ENCODE assay signal across 9 cellular contexts in the genomic region with DNA sequence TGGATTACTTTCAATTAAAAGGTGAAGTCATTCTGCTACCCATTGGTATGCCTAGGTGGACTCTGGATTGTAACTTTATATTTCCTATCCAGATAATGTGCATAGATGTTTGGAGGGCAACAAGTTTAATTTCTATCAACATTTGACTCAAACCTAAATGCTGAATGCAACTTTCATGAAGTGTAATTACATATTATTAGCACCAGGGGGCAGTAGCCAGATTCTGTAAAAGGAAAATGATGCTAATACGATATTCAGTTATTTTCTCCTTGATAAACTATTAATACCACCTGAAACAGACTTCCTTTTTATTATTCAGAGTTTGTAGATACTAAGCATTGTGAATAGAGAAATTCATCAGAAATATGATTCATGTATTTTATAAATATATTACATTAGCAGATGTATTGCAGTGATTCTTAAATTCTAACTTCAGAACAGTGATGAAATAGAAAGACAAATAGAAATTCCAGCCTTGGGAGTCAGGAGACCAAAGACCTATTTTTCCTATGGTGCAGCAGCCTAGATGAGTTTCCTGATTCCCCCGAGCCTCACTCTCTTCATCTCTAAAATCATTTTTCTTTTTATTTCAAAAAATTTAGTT.
A peak's percentile ranks its signal among the peaks of the same experiment; 100 is the strongest.
DNase-seq lines count a peak whose midpoint lies in the region; ATAC-seq and TF ChIP-seq lines count a peak whose summit lies in the region.
"Had no signal": no experiment of that assay in that cellular context is flagged by ENCODE, and none has a peak within 500 bp of the region (broad histone marks: within the 10 kb centered on the region; RNA-seq: fewer than 3 reads in every experiment).

No MANE protein-coding gene starts in this region.

- peak; percentile 35 for ATAC-seq in left lung
- no peak for ATAC-seq in HG02798 (IDR thresholded peaks at IDR 0.05; ENCODE audit: poor library complexity, unreplicated experiment)
- no peak for ATAC-seq in GM21723 (IDR thresholded peaks at IDR 0.05; ENCODE audit: unreplicated experiment)

- no peaks in the 10 kb centered on the region for H3K36me3 ChIP-seq in left lung
- H3K36me3 ChIP-seq: SJSA1 had no signal

- H3K4me3 ChIP-seq in LNCaP clone FGC (ENCODE audit: low read depth, low read length) = no peak overlapping the region
- no peak overlapping the region for H3K4me3 ChIP-seq in left lung
- H3K4me3 ChIP-seq: SJSA1 had no signal

- H3K27me3 ChIP-seq in left lung = no peaks in the 10 kb centered on the region
- H3K27me3 ChIP-seq: SJSA1 had no signal

- H3K27ac ChIP-seq in left lung = no peak overlapping the region
- H3K27ac ChIP-seq: SJSA1 had no signal

- intact Hi-C loops in left lung (cut with DNase I) = loop anchor here in 1 of 2 donors (10.0 kb wide), 2 partner anchors 110 to 230 kb away; no protein-coding TSS in a partner anchor

- H3K4me1 ChIP-seq in left lung = peaks cover 0 to 5% of the 10 kb centered on the region in 2 donors
- H3K4me1 ChIP-seq: SJSA1 had no signal

- TF ChIP-seq CTCF in LNCaP clone FGC (IDR thresholded peaks at IDR 0.05; ENCODE audit: control insufficient read depth, extremely low read depth, insufficient read depth) (peak; percentile 57), left lung (IDR thresholded peaks at IDR 0.05) (peak; percentile 72 to 85)

- peaks cover 0 to 3% of the 10 kb centered on the region in 2 donors for H3K9me3 ChIP-seq in left lung
- H3K9me3 ChIP-seq: SJSA1 had no signal

- peak; percentile 9 for DNase-seq in DMS114 treated with DMSO at 0.1 percent for 48 hours (lab: John Stamatoyannopoulos, UW; ENCODE audit: unreplicated experiment)
- DNase-seq in LNCaP clone FGC (ENCODE audit: low read depth) = no peak
- DNase-seq in amniotic epithelial cell (ENCODE audit: low read depth) = peak; percentile 25
- no peak for DNase-seq in left lung
- no peak for DNase-seq in middle frontal gyrus (ENCODE audit: extremely low spot score, low spot score)
- no peak for DNase-seq in OCI-M2 (lab: John Stamatoyannopoulos, UW; ENCODE audit: unreplicated experiment)

Comparison
In these comparisons a context has a peak if more than half of its experiments do, and no peak if none do; other contexts are left out.
1. DNase-seq: peak in DMS114 treated with DMSO at 0.1 percent for 48 hours (single experiment) and amniotic epithelial cell (single experiment); none in LNCaP clone FGC (single experiment), left lung (0 of 2), middle frontal gyrus (single experiment) and OCI-M2 (single experiment).